Comparison of ENCODE assay signal across 10 cellular contexts in the genomic region with DNA sequence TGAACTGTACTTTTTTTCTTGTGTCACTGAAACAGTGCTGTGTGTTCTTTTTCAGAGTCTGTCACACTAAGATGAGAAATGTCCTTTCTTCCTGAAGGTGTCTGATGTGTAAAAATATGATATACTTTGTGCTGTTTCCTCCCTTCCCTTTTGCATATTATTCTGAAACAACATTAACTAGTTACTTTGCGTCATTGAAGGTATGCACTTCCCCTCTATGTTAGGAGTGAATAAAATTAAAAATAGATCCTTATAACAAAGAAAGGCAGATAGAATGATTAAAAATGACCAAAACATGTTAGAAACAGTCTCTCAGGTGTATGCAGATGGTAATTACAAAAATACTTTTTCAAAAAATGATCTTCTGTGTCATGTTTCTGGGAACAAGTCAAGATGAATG. TPM values are rescaled to one million over a fixed set of nuclear protein-coding genes. Genes with fewer than 3 reads are reported as not detected.
DNase-seq lines count a peak whose midpoint lies in the region; ATAC-seq, FAIRE-seq and TF ChIP-seq lines count a peak whose summit lies in the region.
"Had no signal": no experiment of that assay in that cellular context is flagged by ENCODE, and none has a peak within 500 bp of the region (broad histone marks: within the 10 kb centered on the region; RNA-seq: fewer than 3 reads in every experiment).

No MANE protein-coding gene starts in this region.

- H3K9me3 Mint-ChIP-seq in nephron progenitor cell: no peaks in the 10 kb centered on the region

- H3K4me2 ChIP-seq in H1 (ENCODE audit: insufficient read depth in 1 of 2, low read depth in 2 of 2, low read length in 2 of 2): peak overlapping the region; percentile 72 to 99

- no peak overlapping the region for H2BK20ac ChIP-seq in H1 (ENCODE audit: low read length)

- no peak overlapping the region for H2AFZ ChIP-seq in H1 (ENCODE audit: low read length)

- no peak for ATAC-seq in HG03139 (IDR thresholded peaks at IDR 0.05; ENCODE audit: unreplicated experiment)
- ATAC-seq: activated CD4-positive, alpha-beta T cell treated with anti-CD3 and anti-CD28 coated beads for 36 hours had no signal

- peaks cover 29% of the 10 kb centered on the region for H3K36me3 ChIP-seq in BE2C
- peaks cover 43% of the 10 kb centered on the region for H3K36me3 ChIP-seq in HUES64 (ENCODE audit: insufficient read depth, low read length)
- peaks cover 0 to 33% (median 3%) of the 10 kb centered on the region in 4 experiments; a peak in 4 of 8 replicates for H3K36me3 ChIP-seq in H1 (ENCODE audit: control insufficient read depth in 2 of 4, insufficient read depth in 4 of 4, low read length in 3 of 4)

- no peak overlapping the region for H4K5ac ChIP-seq in H1 (ENCODE audit: insufficient read length, low read depth, low read length)

- H4K8ac ChIP-seq in H1 (ENCODE audit: extremely low read depth, insufficient read depth, low read length): no peak overlapping the region

- no peak overlapping the region for H3K18ac ChIP-seq in H1 (ENCODE audit: extremely low read depth, low read length)

- H3K9me3 ChIP-seq in BE2C (no peaks in the 10 kb centered on the region), HUES64 (ENCODE audit: insufficient read depth, low read depth, low read length) (no peaks in the 10 kb centered on the region), H1 (ENCODE audit: insufficient read depth in 2 of 2, low read depth in 1 of 2, low read length in 1 of 2) (no peaks in the 10 kb centered on the region)

- POLR2A ChIA-PET in H1 (lab: Charles Lee; ENCODE audit: partially characterized antibody): interaction anchor here (1.0 to 7.9 kb wide), 4 partner anchors 9 to 84 kb away, joined by 3 to 60 read pairs (median 18); partner anchors contain the start of gene PCF11

- H3K4me1 ChIP-seq in BE2C: peaks cover 5% of the 10 kb centered on the region; the same call in 1 of the 2 replicates
- peaks cover 29% of the 10 kb centered on the region for H3K4me1 ChIP-seq in HUES64 (ENCODE audit: insufficient read depth, low read length)
- H3K4me1 ChIP-seq in H1 (replicated peaks in 1 of 4; ENCODE audit: control insufficient read depth in 3 of 4, insufficient read depth in 4 of 4, low read length in 3 of 4): peaks cover 0 to 17% (median 3%) of the 10 kb centered on the region in 4 experiments; a peak in 4 of 7 replicates

- TF ChIP-seq CTCF in BE2C (IDR thresholded peaks at IDR 0.05; ENCODE audit: low read depth, low read length) (no peak), H1 (IDR thresholded peaks at IDR 0.05; ENCODE audit: control extremely low read depth in 1 of 3, insufficient read depth in 1 of 3, low read depth in 1 of 3, low read length in 3 of 3) (no peak), nephron progenitor cell (IDR thresholded peaks at IDR 0.05) (no peak)

- H3K27me3 Mint-ChIP-seq in nephron progenitor cell (ENCODE audit: low read depth, poor library complexity): no peaks in the 10 kb centered on the region
- H3K27me3 Mint-ChIP-seq: activated CD4-positive, alpha-beta T cell treated with anti-CD3 and anti-CD28 coated beads for 36 hours had no signal

- FAIRE-seq in H1 (lab: Jason Lieb, UNC): no peak

- TF ChIP-seq RAD21 in H1 (IDR thresholded peaks at IDR 0.05 in 1 of 2, conservative IDR thresholded peaks at IDR 0.05 in 1 of 2; ENCODE audit: low read depth in 2 of 2, low read length in 2 of 2): no peak

- no peak for TF ChIP-seq EP300 in H1 (IDR thresholded peaks at IDR 0.05; ENCODE audit: borderline replicate concordance in 1 of 2, low read depth in 2 of 2, low read length in 2 of 2)

- DNase-seq in BE2C (no peak), H1 (ENCODE audit: low read depth in 1 of 2, low spot score in 2 of 2) (no peak), nephron progenitor cell (no peak), HuH-7 (ENCODE audit: low spot score) (no peak), NCI-H82 treated with DMSO at 0.1 percent for 48 hours (lab: John Stamatoyannopoulos, UW; ENCODE audit: unreplicated experiment) (no peak), HPDE6-E6E7 (ENCODE audit: extremely low spot score) (no peak)
- DNase-seq: aorta had no signal

- peaks cover 3% of the 10 kb centered on the region; the same call in 1 of the 2 replicates for H3K79me1 ChIP-seq in H1 (ENCODE audit: low read depth, low read length)

- no peak overlapping the region for H3K4me3 Mint-ChIP-seq in nephron progenitor cell
- H3K4me3 Mint-ChIP-seq: activated CD4-positive, alpha-beta T cell treated with anti-CD3 and anti-CD28 coated beads for 36 hours had no signal

- peaks cover 0 to 5% of the 10 kb centered on the region in 2 experiments for H4K20me1 ChIP-seq in H1 (replicated peaks in 1 of 2; ENCODE audit: control insufficient read depth in 1 of 2, insufficient read depth in 2 of 2, low read length in 2 of 2)

- H2BK5ac ChIP-seq in H1 (ENCODE audit: low read depth, low read length): no peak overlapping the region

- H3K9ac ChIP-seq in HUES64 (ENCODE audit: low read depth, low read length) (peak overlapping the region; percentile 91), H1 (replicated peaks in 1 of 4; ENCODE audit: extremely low read depth in 1 of 4, low read depth in 3 of 4, low read length in 3 of 4) (no peak overlapping the region)

- peaks cover 13% of the 10 kb centered on the region for H3K23me2 ChIP-seq in H1 (ENCODE audit: low read depth, low read length)

- no peak overlapping the region for H3K56ac ChIP-seq in H1 (replicated peaks; ENCODE audit: insufficient read length, low read depth, low read length)

- CTCF ChIA-PET in H1 (lab: Charles Lee; ENCODE audit: partially characterized antibody): interaction anchor here (1.1 to 3.2 kb wide), 2 partner anchors 16 to 165 kb away, joined by 3 to 14 read pairs; no protein-coding TSS in a partner anchor

- TF ChIP-seq POLR2A in H1 (IDR thresholded peaks at IDR 0.05; ENCODE audit: control extremely low read depth in 1 of 2, low read depth in 2 of 2, low read length in 2 of 2): no peak

- peaks cover 3 to 36% of the 10 kb centered on the region in 2 experiments; a peak in 3 of 4 replicates for H3K79me2 ChIP-seq in H1 (ENCODE audit: control insufficient read depth in 1 of 2, insufficient read depth in 2 of 2, low read length in 2 of 2)

- no peak overlapping the region for H2AK5ac ChIP-seq in H1 (ENCODE audit: low read depth, low read length)

- H3K4ac ChIP-seq in H1 (replicated peaks; ENCODE audit: insufficient read length, low read depth, low read length): no peak overlapping the region

- WGBS in HUES64: no CpG with 5 or more reads among the region's 1 CpG
- WGBS in H1 (ENCODE audit: extremely low coverage in 1 of 2, insufficient coverage in 1 of 2, insufficient read length in 1 of 2, insufficient replicate concordance in 2 of 2, low coverage in 1 of 2, low lambda C conversion rate in 2 of 2, missing lambda C conversion rate in 1 of 2), 2 experiments: 86% methylated on average over 1 of the region's 1 CpG; no CpG with 5 or more reads in 1 of the 2 experiments

- no peak overlapping the region for H2BK12ac ChIP-seq in H1 (ENCODE audit: low read depth, low read length)

- H3K27ac ChIP-seq in HUES64 (ENCODE audit: low read depth, low read length) (no peak overlapping the region), H1 (ENCODE audit: low read depth, low read length) (no peak overlapping the region)

- H3K27me3 ChIP-seq in BE2C (no peaks in the 10 kb centered on the region), HUES64 (ENCODE audit: insufficient read depth, low read length) (peaks cover 2% of the 10 kb centered on the region; the same call in 1 of the 2 replicates), H1 (replicated peaks in 1 of 4; ENCODE audit: control insufficient read depth in 3 of 4, extremely low read depth in 1 of 4, insufficient read depth in 3 of 4, low read length in 3 of 4) (no peaks in the 10 kb centered on the region)

- H2BK15ac ChIP-seq in H1 (ENCODE audit: low read length): no peak overlapping the region

- H3K4me3 ChIP-seq in BE2C (ENCODE audit: low read depth, low read length): peak overlapping the region; percentile 79
- peak overlapping the region; percentile 77 for H3K4me3 ChIP-seq in HUES64 (ENCODE audit: low read length)
- peak overlapping the region; percentile 89 to 99 (median 92); a peak in 6 of 8 replicates for H3K4me3 ChIP-seq in H1 (ENCODE audit: extremely low read depth in 1 of 4, insufficient read depth in 2 of 4, low read depth in 3 of 4, low read length in 4 of 4)

- H3K36me3 Mint-ChIP-seq in nephron progenitor cell (ENCODE audit: low read depth): peaks cover 28% of the 10 kb centered on the region

- no peak overlapping the region for H3K14ac ChIP-seq in H1 (ENCODE audit: insufficient read length)

- H4K91ac ChIP-seq in H1 (replicated peaks; ENCODE audit: insufficient read length, low read length): no peak overlapping the region

- H3K27ac Mint-ChIP-seq in nephron progenitor cell: peak overlapping the region; percentile 71
- H3K27ac Mint-ChIP-seq: activated CD4-positive, alpha-beta T cell treated with anti-CD3 and anti-CD28 coated beads for 36 hours had no signal

- H3K4me1 Mint-ChIP-seq in nephron progenitor cell: peaks cover 4% of the 10 kb centered on the region

- H3K23ac ChIP-seq in H1 (ENCODE audit: insufficient read length): no peak overlapping the region

- no peak overlapping the region for H2BK120ac ChIP-seq in H1 (replicated peaks; ENCODE audit: low read depth, low read length)

TF ChIP-seq in H1, 55 proteins besides CTCF, POLR2A, EP300 and RAD21 (continues in another document):
- no peak for TF ChIP-seq MAFK (IDR thresholded peaks at IDR 0.05; ENCODE audit: low read depth, low read length)
- TF ChIP-seq BRCA1 (IDR thresholded peaks at IDR 0.05; ENCODE audit: low read depth, low read length): no peak
- no peak for TF ChIP-seq SP1 (IDR thresholded peaks at IDR 0.05; ENCODE audit: low read depth, low read length)
- no peak for TF ChIP-seq POLR2AphosphoS5 (IDR thresholded peaks at IDR 0.05; ENCODE audit: low read depth, low read length)
- no peak for TF ChIP-seq SIRT6 (IDR thresholded peaks at IDR 0.05; ENCODE audit: low read length)
- no peak for TF ChIP-seq SUZ12 (IDR thresholded peaks at IDR 0.05; ENCODE audit: low read length)
- TF ChIP-seq POU5F1 (IDR thresholded peaks at IDR 0.05; ENCODE audit: low read depth, low read length): no peak
- no peak for TF ChIP-seq CBX5 (IDR thresholded peaks at IDR 0.05; ENCODE audit: low read depth, low read length)
- no peak for TF ChIP-seq RFX5 (IDR thresholded peaks at IDR 0.05; ENCODE audit: borderline replicate concordance, low read depth, low read length)

RNA-seq across cellular contexts. Expression of gene RAB30, which starts 1.6 kb away (rescaled TPM):
- polyA plus RNA-seq in BE2C (2012; ENCODE audit: insufficient read depth, insufficient read length, low read depth): 7.0 TPM
- 5.6 TPM for polyA plus RNA-seq in HUES64 (2013, experiment 1 of 2)
- polyA plus RNA-seq in HUES64 (2013, experiment 2 of 2): 4.1 TPM
- 9.2 and 11.7 TPM in 2 replicates for total RNA-seq in H1 (2021; fragmentation: NEBNext Ultra II Directional; extraction: Animal tissue kit (Norgen Biotek cat#: 25700))
- polyA plus RNA-seq in H1 (2011; rRNA removed): 1.2 and 1.6 TPM in 2 replicates
- 2.0 TPM for polyA plus RNA-seq in H1 (2011; cell fraction: cytosol; rRNA removed)
- polyA plus RNA-seq in H1 (2011; cell fraction: nucleus; rRNA removed): 1.5 TPM
- polyA plus RNA-seq in H1 (2012, experiment 1 of 2): 4.1 to 7.9 TPM (median 5.5 TPM) in 4 replicates
- polyA plus RNA-seq in H1 (2012, experiment 2 of 2): 0.75 TPM
- 2.7 TPM for polyA plus RNA-seq in H1 (2013, experiment 1 of 2)
- 3.4 TPM for polyA plus RNA-seq in H1 (2013, experiment 2 of 2)
- 8.8 and 9.6 TPM in 2 replicates for polyA minus RNA-seq in H1 (2011; rRNA and poly(A)+ RNA removed)
- 3.0 TPM for polyA minus RNA-seq in H1 (2011; cell fraction: cytosol; rRNA and poly(A)+ RNA removed)
- 7.0 TPM for polyA minus RNA-seq in H1 (2011; cell fraction: nucleus; rRNA and poly(A)+ RNA removed)
